8 cellular contexts compared by ENCODE assay signal in the genomic region with DNA sequence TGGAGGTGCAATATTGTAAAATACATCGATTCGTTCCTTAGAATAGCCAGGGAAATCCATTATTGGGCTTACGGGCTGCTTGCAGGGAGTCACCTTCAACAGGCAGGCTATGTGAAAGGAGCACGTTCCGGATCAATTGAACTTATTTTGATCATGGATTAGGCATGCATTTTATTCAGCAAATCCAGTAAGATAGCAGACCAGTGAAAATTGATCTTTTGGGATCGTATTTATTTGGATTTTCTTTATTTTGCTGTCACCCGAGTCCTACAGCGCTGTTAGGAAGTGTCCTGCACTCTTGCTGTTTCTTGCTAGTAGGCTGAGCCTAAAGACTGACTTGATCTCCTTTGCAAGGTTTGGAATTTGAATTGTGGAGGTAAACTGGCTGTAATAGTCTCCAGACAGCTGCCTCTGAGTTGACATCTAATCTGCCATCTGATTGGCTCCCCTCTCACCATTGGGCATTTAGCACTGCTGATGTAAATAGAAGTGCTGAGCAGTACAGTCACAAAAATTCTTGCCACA. TPM values are rescaled to one million over a fixed set of nuclear protein-coding genes. Genes with fewer than 3 reads are reported as not detected.
A peak's percentile ranks its signal among the peaks of the same experiment; 100 is the strongest.
DNase-seq lines count a peak whose midpoint lies in the region; ATAC-seq and TF ChIP-seq lines count a peak whose summit lies in the region.

No MANE protein-coding gene starts in this region.

- H3K36me3 ChIP-seq in SK-N-MC (ENCODE audit: insufficient read depth, low read length) (peaks cover 6% of the 10 kb centered on the region), trophoblast cell (ENCODE audit: control insufficient read depth in 1 of 2, insufficient read depth in 2 of 2, low read length in 2 of 2) (peaks cover 0 to 1% of the 10 kb centered on the region in 2 experiments)

- intact Hi-C loops in left ventricle myocardium superior (cut with micrococcal nuclease): loop anchor here (10.0 kb wide), 2 partner anchors 215 to 235 kb away; no protein-coding TSS in a partner anchor

- H3K4me3 ChIP-seq in SK-N-MC (peak overlapping the region; percentile 84), astrocyte of the cerebellum (ENCODE audit: low read depth, low read length) (peak overlapping the region; percentile 52), trophoblast cell (ENCODE audit: low read depth, low read length) (peak overlapping the region; percentile 97)

- H3K79me1 ChIP-seq in trophoblast cell (ENCODE audit: low read length): peaks cover 31% of the 10 kb centered on the region

- WGBS in trophoblast cell (ENCODE audit: extremely low coverage, insufficient coverage, insufficient read length): no CpG with 5 or more reads among the region's 8 CpGs

- peak overlapping the region; percentile 96 for H3K4me2 ChIP-seq in trophoblast cell (ENCODE audit: low read length)

- H3K4me1 ChIP-seq in trophoblast cell (ENCODE audit: control insufficient read depth in 1 of 2, insufficient read depth in 2 of 2, low read length in 2 of 2): no peaks in the 10 kb centered on the region

- peak overlapping the region; percentile 86 for H3K4ac ChIP-seq in trophoblast cell (ENCODE audit: low read depth, low read length)

- H3K9ac ChIP-seq in SK-N-MC (ENCODE audit: insufficient read length): peak overlapping the region; percentile 90
- H3K9ac ChIP-seq in trophoblast cell (ENCODE audit: low read length): peak overlapping the region; percentile 85

- H4K91ac ChIP-seq in trophoblast cell (ENCODE audit: low read depth, low read length): no peak overlapping the region

- no peak overlapping the region for H3K14ac ChIP-seq in trophoblast cell (ENCODE audit: low read length)

- H3K27ac ChIP-seq in SK-N-MC (peak overlapping the region; percentile 92), trophoblast cell (ENCODE audit: low read depth, low read length) (peak overlapping the region; percentile 96)

- no peak overlapping the region for H3K23ac ChIP-seq in trophoblast cell (ENCODE audit: low read length)

- H2BK12ac ChIP-seq in trophoblast cell (ENCODE audit: low read length): no peak overlapping the region

- ATAC-seq in HG02759 (IDR thresholded peaks at IDR 0.05; ENCODE audit: unreplicated experiment) (peak; percentile 40), left ventricle myocardium superior (peak; percentile 36)

- no peak overlapping the region for H2AFZ ChIP-seq in trophoblast cell (ENCODE audit: insufficient read depth, low read length, poor library complexity)

- DNase-seq in stimulated activated CD4-positive, alpha-beta T cell treated with anti-CD3 and anti-CD28 coated beads, Interleukin-15, amount 100 ng/mL, for 48 hours (ENCODE audit: low read depth in 2 of 2): peak; percentile 19 to 35
- DNase-seq in stimulated activated CD4-positive, alpha-beta T cell treated with anti-CD3 and anti-CD28 coated beads, Interleukin-12 subunit alpha, Interleukin-12 subunit beta, amount 100 ng/mL, for 4 hours: no peak
- DNase-seq in NCI-H1092 (lab: John Stamatoyannopoulos, UW): peak; percentile 40
- peak; percentile 91 for DNase-seq in SK-N-MC (ENCODE audit: low read depth, low spot score)
- peak; percentile 84 for DNase-seq in astrocyte of the cerebellum (ENCODE audit: low read depth)
- DNase-seq in left ventricle myocardium superior: no peak
- peak; percentile 73 to 88 for DNase-seq in trophoblast cell

- H2BK120ac ChIP-seq in trophoblast cell (ENCODE audit: insufficient read depth, low read length, poor library complexity): no peak overlapping the region

- peaks cover 32% of the 10 kb centered on the region for H3K79me2 ChIP-seq in trophoblast cell (ENCODE audit: control insufficient read depth, insufficient read depth, low read length, poor library complexity)

- H4K8ac ChIP-seq in trophoblast cell (ENCODE audit: low read depth, low read length): no peak overlapping the region

- no peak overlapping the region for H4K12ac ChIP-seq in trophoblast cell (ENCODE audit: low read depth, low read length)

- in situ Hi-C loops in astrocyte of the cerebellum (cut with HindIII; ENCODE audit: low sequenced_read_pairs): no loop called here

- H3K18ac ChIP-seq in trophoblast cell (ENCODE audit: low read length): no peak overlapping the region

- no peak overlapping the region for H2AK5ac ChIP-seq in trophoblast cell (ENCODE audit: low read length)

- H3K27me3 ChIP-seq in trophoblast cell (ENCODE audit: insufficient read depth, low read length): no peaks in the 10 kb centered on the region

- no peak overlapping the region for H2BK5ac ChIP-seq in trophoblast cell (ENCODE audit: low read depth, low read length, poor library complexity)

- TF ChIP-seq CTCF in astrocyte of the cerebellum (IDR thresholded peaks at IDR 0.05; ENCODE audit: low read depth, low read length, missing control alignments): no peak

- no peaks in the 10 kb centered on the region for H3K9me3 ChIP-seq in SK-N-MC (ENCODE audit: low read depth, low read length)
- no peaks in the 10 kb centered on the region for H3K9me3 ChIP-seq in trophoblast cell (ENCODE audit: insufficient read depth, low read depth, low read length)

RNA-seq across cellular contexts. Expression of gene ARID1B, which starts 3.0 kb away (rescaled TPM):
- 46.6 TPM for total RNA-seq in left ventricle myocardium superior
- polyA plus RNA-seq in trophoblast cell (2013): 38.2 and 38.3 TPM in 2 replicates

Comparison
In these comparisons a context has a peak if more than half of its experiments do, and no peak if none do; other contexts are left out.
1. DNase-seq: peak in stimulated activated CD4-positive, alpha-beta T cell treated with anti-CD3 and anti-CD28 coated beads, Interleukin-15, amount 100 ng/mL, for 48 hours (2 of 2), NCI-H1092 (single experiment), SK-N-MC (single experiment), astrocyte of the cerebellum (single experiment) and trophoblast cell (2 of 2); none in stimulated activated CD4-positive, alpha-beta T cell treated with anti-CD3 and anti-CD28 coated beads, Interleukin-12 subunit alpha, Interleukin-12 subunit beta, amount 100 ng/mL, for 4 hours (single experiment) and left ventricle myocardium superior (single experiment).
2. Peak in every context shown above with its lines, with median percentiles within 50 percentile points of each other: H3K4me3 ChIP-seq.